ENCODE assay signal across 19 cellular contexts in the genomic region with DNA sequence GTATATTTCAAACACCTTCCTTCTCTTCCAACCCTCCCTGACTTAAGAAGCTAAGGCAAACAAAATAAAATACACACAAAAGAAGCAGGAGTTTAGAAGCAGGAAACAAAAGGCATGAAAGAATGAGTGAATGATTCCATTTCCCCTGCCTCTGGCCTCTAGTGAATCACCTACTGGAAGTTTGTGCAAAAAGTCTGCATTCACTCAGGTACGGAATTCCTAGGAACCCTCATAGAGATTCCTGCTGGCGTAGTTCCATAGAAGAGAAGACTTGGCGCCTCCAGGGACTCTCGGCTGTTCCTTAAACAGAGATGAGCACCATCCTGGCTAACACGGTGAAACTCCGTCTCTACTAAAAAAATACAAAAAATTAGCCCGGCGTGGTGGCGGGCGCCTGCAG.
A peak's percentile ranks its signal among the peaks of the same experiment; 100 is the strongest.
DNase-seq lines count a peak whose midpoint lies in the region; ATAC-seq and TF ChIP-seq lines count a peak whose summit lies in the region.
"Had no signal": no experiment of that assay in that cellular context is flagged by ENCODE, and none has a peak within 500 bp of the region (broad histone marks: within the 10 kb centered on the region; RNA-seq: fewer than 3 reads in every experiment).

No MANE protein-coding gene starts in this region.

- H3K9me3 Mint-ChIP-seq in T-helper 2 cell treated with Interferon-gamma antibody and Interleukin-4, amounts not matched to agents 5 μg/mL and 100 μg/mL, for 36 hours, result no peaks in the 10 kb centered on the region
- H3K9me3 Mint-ChIP-seq in dendritic cell treated with granulocyte-macrophage colony-stimulating factor and Interleukin-4, amounts not matched to agents 40 ng/mL and 50 ng/mL, for 4 days, result no peaks in the 10 kb centered on the region
- no peaks in the 10 kb centered on the region for H3K9me3 Mint-ChIP-seq in natural killer cell

- no peak overlapping the region for H3K4me3 Mint-ChIP-seq in T-helper 2 cell treated with Interferon-gamma antibody and Interleukin-4, amounts not matched to agents 5 μg/mL and 100 μg/mL, for 36 hours
- H3K4me3 Mint-ChIP-seq in dendritic cell treated with granulocyte-macrophage colony-stimulating factor and Interleukin-4, amounts not matched to agents 40 ng/mL and 50 ng/mL, for 4 days, result no peak overlapping the region
- H3K4me3 Mint-ChIP-seq in natural killer cell, result peak overlapping the region; percentile 17

- intact Hi-C loops in dendritic cell treated with granulocyte-macrophage colony-stimulating factor and Interleukin-4, amounts not matched to agents 40 ng/mL and 50 ng/mL, for 4 days (cut with micrococcal nuclease), result no loop called here
- intact Hi-C loops in natural killer cell (cut with micrococcal nuclease), result no loop called here

- no peak for ATAC-seq in natural killer cell
- no peak for ATAC-seq in HG02588 (IDR thresholded peaks at IDR 0.05; ENCODE audit: unreplicated experiment)
- ATAC-seq: SK-N-SH treated with all-trans-retinoic acid at 6 μM for 48 hours had no signal

- peaks cover 4% of the 10 kb centered on the region for H3K36me3 Mint-ChIP-seq in T-helper 2 cell treated with Interferon-gamma antibody and Interleukin-4, amounts not matched to agents 5 μg/mL and 100 μg/mL, for 36 hours (ENCODE audit: low read depth)
- no peaks in the 10 kb centered on the region for H3K36me3 Mint-ChIP-seq in dendritic cell treated with granulocyte-macrophage colony-stimulating factor and Interleukin-4, amounts not matched to agents 40 ng/mL and 50 ng/mL, for 4 days (ENCODE audit: low read depth)
- H3K36me3 Mint-ChIP-seq in natural killer cell, result no peaks in the 10 kb centered on the region

- H3K27ac Mint-ChIP-seq in T-helper 2 cell treated with Interferon-gamma antibody and Interleukin-4, amounts not matched to agents 5 μg/mL and 100 μg/mL, for 36 hours, result peak overlapping the region; percentile 35
- peak overlapping the region; percentile 38 for H3K27ac Mint-ChIP-seq in dendritic cell treated with granulocyte-macrophage colony-stimulating factor and Interleukin-4, amounts not matched to agents 40 ng/mL and 50 ng/mL, for 4 days
- H3K27ac Mint-ChIP-seq in natural killer cell, result peak overlapping the region in 1 of 2 donors; percentile 33

- peaks cover 36% of the 10 kb centered on the region for H3K4me1 Mint-ChIP-seq in T-helper 2 cell treated with Interferon-gamma antibody and Interleukin-4, amounts not matched to agents 5 μg/mL and 100 μg/mL, for 36 hours (ENCODE audit: low read depth)
- H3K4me1 Mint-ChIP-seq in dendritic cell treated with granulocyte-macrophage colony-stimulating factor and Interleukin-4, amounts not matched to agents 40 ng/mL and 50 ng/mL, for 4 days (ENCODE audit: low read depth), result peaks cover 49% of the 10 kb centered on the region
- peaks cover 36 to 40% of the 10 kb centered on the region in 2 donors for H3K4me1 Mint-ChIP-seq in natural killer cell

- no peak for DNase-seq in T-helper 2 cell treated with Interferon-gamma antibody and Interleukin-4, amounts not matched to agents 5 μg/mL and 100 μg/mL, for 36 hours (ENCODE audit: low spot score)
- DNase-seq in T-helper 2 cell, result no peak
- DNase-seq in natural killer cell, result no peak
- no peak for DNase-seq in ureter (ENCODE audit: low spot score)
- no peak for DNase-seq in NCI-H1436 (lab: John Stamatoyannopoulos, UW)
- DNase-seq in H4 (ENCODE audit: low spot score), result no peak
- DNase-seq: ACHN, DMS53, GF-D8, Karpas-422, NCI-H1048, NCI-H1417 treated with DMSO at 0.1 percent for 48 hours, NCI-H187 treated with DMSO at 0.1 percent for 48 hours, NCI-H2107, NCI-H69, Peyer's patch had no signal

- TF ChIP-seq CTCF in natural killer cell (IDR thresholded peaks at IDR 0.05), result no peak

- no peaks in the 10 kb centered on the region for H3K27me3 Mint-ChIP-seq in T-helper 2 cell treated with Interferon-gamma antibody and Interleukin-4, amounts not matched to agents 5 μg/mL and 100 μg/mL, for 36 hours (ENCODE audit: low read depth)
- no peaks in the 10 kb centered on the region for H3K27me3 Mint-ChIP-seq in dendritic cell treated with granulocyte-macrophage colony-stimulating factor and Interleukin-4, amounts not matched to agents 40 ng/mL and 50 ng/mL, for 4 days
- peaks cover 0 to 8% of the 10 kb centered on the region in 2 donors for H3K27me3 Mint-ChIP-seq in natural killer cell (ENCODE audit: low read depth in 2 of 2)
